In the genomic region with DNA sequence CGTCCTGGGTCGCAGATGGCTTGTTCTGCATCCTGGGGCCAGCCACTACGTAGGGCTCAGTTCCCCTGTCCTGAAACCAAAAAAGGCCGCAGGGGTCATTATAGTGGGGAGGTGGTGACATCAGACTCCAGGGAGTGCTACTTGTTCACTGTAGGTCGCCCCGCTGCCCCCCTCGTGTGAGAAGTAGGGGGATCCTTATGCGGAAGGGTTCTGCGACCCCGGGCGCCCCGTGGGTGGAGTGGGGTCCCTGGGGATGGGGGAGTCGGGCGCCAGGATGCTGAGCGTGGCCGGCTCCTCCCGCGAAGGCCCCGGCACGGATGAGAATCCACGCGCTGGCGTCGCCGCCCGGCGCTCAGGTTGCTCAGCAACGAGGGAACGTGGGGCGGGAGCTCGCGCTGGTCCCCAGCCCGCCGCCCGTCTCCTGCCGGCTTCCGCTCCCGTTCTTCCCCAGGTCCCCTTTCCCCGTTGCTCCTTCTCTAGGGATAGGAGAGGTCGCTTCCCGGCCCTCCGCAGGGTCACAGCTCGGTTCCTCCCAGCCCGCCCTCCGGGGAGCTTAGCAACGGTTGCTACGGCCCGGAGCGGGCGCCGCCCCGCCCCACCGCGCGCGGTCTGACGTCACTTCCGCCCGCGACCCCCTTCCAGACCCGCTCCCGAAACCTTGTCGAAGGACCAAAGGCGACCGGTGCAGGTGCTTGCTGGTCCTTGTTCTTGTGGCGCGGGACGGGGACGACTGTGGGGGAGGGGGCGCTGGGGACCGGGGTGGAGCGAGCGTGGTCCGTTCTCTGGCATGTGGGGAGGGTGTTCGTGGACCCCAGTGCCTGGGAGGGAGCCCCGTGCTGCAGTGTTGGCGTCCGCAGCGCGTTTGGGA, we compare ENCODE assay signal across 1 cellular context.
TF ChIP-seq lines count a peak whose summit lies in the region.

A gene with protein sequence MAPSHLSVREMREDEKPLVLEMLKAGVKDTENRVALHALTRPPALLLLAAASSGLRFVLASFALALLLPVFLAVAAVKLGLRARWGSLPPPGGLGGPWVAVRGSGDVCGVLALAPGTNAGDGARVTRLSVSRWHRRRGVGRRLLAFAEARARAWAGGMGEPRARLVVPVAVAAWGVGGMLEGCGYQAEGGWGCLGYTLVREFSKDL (plus strand): TSS at position 618 of the 868 bp plus-strand sequence. CDS start 521 bp downstream, outside the sequence.

TF ChIP-seq in K562, 482 proteins besides CTCF, POLR2A, EP300 and RAD21 (continued from another document and continues in another):
- TF ChIP-seq, protein P1, sequence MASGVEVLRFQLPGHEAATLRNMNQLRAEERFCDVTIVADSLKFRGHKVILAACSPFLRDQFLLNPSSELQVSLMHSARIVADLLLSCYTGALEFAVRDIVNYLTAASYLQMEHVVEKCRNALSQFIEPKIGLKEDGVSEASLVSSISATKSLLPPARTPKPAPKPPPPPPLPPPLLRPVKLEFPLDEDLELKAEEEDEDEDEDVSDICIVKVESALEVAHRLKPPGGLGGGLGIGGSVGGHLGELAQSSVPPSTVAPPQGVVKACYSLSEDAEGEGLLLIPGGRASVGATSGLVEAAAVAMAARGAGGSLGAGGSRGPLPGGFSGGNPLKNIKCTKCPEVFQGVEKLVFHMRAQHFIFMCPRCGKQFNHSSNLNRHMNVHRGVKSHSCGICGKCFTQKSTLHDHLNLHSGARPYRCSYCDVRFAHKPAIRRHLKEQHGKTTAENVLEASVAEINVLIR (CRISPR knock-in tag; IDR thresholded peaks at IDR 0.05), result peak; percentile 81
- TF ChIP-seq ZNF583 (CRISPR knock-in tag; IDR thresholded peaks at IDR 0.05) (no peak), ETV5 (CRISPR knock-in tag; IDR thresholded peaks at IDR 0.05; ENCODE audit: low read depth) (peak; percentile 69), NFYB (IDR thresholded peaks at IDR 0.05; ENCODE audit: extremely low read depth, insufficient read length) (no peak), HMGN3 (IDR thresholded peaks at IDR 0.05; ENCODE audit: borderline replicate concordance, extremely low read depth, insufficient read length, low read depth, low read length) (peak; percentile 49), CC2D1A (IDR thresholded peaks at IDR 0.05) (no peak), SMAD4 (CRISPR knock-in tag; conservative IDR thresholded peaks at IDR 0.05) (no peak), NCOR1 (IDR thresholded peaks at IDR 0.05) (no peak), POLR2B (IDR thresholded peaks at IDR 0.05; ENCODE audit: low read depth, partially characterized antibody) (peak; percentile 50), MXI1 (IDR thresholded peaks at IDR 0.05; ENCODE audit: low read depth, low read length) (peak; percentile 86), BRD9 (IDR thresholded peaks at IDR 0.05; ENCODE audit: low read depth, partially characterized antibody) (no peak), JUN (IDR thresholded peaks at IDR 0.05; ENCODE audit: borderline replicate concordance, low read depth, low read length) (peak; percentile 68; the same call in 1 of the 2 replicates), JUN (CRISPR knock-in tag; IDR thresholded peaks at IDR 0.05; ENCODE audit: borderline replicate concordance) (no peak), GABPB1 (CRISPR knock-in tag; IDR thresholded peaks at IDR 0.05) (peak; percentile 98), MAFG (tag; conservative IDR thresholded peaks at IDR 0.05) (no peak), TRIM24 (IDR thresholded peaks at IDR 0.05) (no peak), ZC3H4 (CRISPR knock-in tag; IDR thresholded peaks at IDR 0.05; ENCODE audit: borderline replicate concordance) (no peak), SRSF9 (IDR thresholded peaks at IDR 0.05; ENCODE audit: borderline replicate concordance, low read depth, low read length) (no peak), PHF8 (IDR thresholded peaks at IDR 0.05; ENCODE audit: borderline replicate concordance, low read length) (peak; percentile 47; the same call in 1 of the 2 replicates), ZNF699 (CRISPR knock-in tag; IDR thresholded peaks at IDR 0.05; ENCODE audit: insufficient replicate concordance) (no peak), JUNB (CRISPR knock-in tag; conservative IDR thresholded peaks at IDR 0.05) (no peak), TAF1 (IDR thresholded peaks at IDR 0.05; ENCODE audit: control insufficient read depth, extremely low read depth, insufficient read depth, low read length, severe bottlenecking) (peak; percentile 37), PCBP1 (IDR thresholded peaks at IDR 0.05; ENCODE audit: low read depth, low read length, poor library complexity, severe bottlenecking) (peak; percentile 42), EP400 (IDR thresholded peaks at IDR 0.05) (peak; percentile 48; the same call in 1 of the 2 replicates), KAT8 (IDR thresholded peaks at IDR 0.05; ENCODE audit: low read depth) (no peak), XRCC3 (IDR thresholded peaks at IDR 0.05) (no peak), ELF1 (tag; IDR thresholded peaks at IDR 0.05) (peak; percentile 45; the same call in 1 of the 2 replicates), SAP30 (IDR thresholded peaks at IDR 0.05; ENCODE audit: borderline replicate concordance, insufficient read depth, low read depth, low read length, poor library complexity, severe bottlenecking) (no peak), POU5F1 (IDR thresholded peaks at IDR 0.05; ENCODE audit: borderline replicate concordance, low read depth, low read length, partially characterized antibody) (no peak), MBD2 (IDR thresholded peaks at IDR 0.05; ENCODE audit: borderline replicate concordance, low read depth) (no peak)
- TF ChIP-seq, protein P2, sequence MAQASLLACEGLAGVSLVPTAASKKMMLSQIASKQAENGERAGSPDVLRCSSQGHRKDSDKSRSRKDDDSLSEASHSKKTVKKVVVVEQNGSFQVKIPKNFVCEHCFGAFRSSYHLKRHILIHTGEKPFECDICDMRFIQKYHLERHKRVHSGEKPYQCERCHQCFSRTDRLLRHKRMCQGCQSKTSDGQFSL (CRISPR knock-in tag; IDR thresholded peaks at IDR 0.05), result peak; percentile 35; the same call in 1 of the 2 replicates
- TF ChIP-seq, protein P2 (tag; IDR thresholded peaks at IDR 0.05), result no peak
- TF ChIP-seq, protein P3, sequence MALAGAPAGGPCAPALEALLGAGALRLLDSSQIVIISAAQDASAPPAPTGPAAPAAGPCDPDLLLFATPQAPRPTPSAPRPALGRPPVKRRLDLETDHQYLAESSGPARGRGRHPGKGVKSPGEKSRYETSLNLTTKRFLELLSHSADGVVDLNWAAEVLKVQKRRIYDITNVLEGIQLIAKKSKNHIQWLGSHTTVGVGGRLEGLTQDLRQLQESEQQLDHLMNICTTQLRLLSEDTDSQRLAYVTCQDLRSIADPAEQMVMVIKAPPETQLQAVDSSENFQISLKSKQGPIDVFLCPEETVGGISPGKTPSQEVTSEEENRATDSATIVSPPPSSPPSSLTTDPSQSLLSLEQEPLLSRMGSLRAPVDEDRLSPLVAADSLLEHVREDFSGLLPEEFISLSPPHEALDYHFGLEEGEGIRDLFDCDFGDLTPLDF (CRISPR knock-in tag; IDR thresholded peaks at IDR 0.05), result 0 out of 2 replicates have a peak, but pooled peaks have one; percentile 42
- TF ChIP-seq, protein P4, sequence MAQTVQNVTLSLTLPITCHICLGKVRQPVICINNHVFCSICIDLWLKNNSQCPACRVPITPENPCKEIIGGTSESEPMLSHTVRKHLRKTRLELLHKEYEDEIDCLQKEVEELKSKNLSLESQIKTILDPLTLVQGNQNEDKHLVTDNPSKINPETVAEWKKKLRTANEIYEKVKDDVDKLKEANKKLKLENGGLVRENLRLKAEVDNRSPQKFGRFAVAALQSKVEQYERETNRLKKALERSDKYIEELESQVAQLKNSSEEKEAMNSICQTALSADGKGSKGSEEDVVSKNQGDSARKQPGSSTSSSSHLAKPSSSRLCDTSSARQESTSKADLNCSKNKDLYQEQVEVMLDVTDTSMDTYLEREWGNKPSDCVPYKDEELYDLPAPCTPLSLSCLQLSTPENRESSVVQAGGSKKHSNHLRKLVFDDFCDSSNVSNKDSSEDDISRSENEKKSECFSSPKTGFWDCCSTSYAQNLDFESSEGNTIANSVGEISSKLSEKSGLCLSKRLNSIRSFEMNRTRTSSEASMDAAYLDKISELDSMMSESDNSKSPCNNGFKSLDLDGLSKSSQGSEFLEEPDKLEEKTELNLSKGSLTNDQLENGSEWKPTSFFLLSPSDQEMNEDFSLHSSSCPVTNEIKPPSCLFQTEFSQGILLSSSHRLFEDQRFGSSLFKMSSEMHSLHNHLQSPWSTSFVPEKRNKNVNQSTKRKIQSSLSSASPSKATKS (CRISPR knock-in tag; IDR thresholded peaks at IDR 0.05), result no peak
- TF ChIP-seq, protein P5, sequence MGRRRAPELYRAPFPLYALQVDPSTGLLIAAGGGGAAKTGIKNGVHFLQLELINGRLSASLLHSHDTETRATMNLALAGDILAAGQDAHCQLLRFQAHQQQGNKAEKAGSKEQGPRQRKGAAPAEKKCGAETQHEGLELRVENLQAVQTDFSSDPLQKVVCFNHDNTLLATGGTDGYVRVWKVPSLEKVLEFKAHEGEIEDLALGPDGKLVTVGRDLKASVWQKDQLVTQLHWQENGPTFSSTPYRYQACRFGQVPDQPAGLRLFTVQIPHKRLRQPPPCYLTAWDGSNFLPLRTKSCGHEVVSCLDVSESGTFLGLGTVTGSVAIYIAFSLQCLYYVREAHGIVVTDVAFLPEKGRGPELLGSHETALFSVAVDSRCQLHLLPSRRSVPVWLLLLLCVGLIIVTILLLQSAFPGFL (CRISPR knock-in tag; IDR thresholded peaks at IDR 0.05), result no peak
- TF ChIP-seq, protein P6, sequence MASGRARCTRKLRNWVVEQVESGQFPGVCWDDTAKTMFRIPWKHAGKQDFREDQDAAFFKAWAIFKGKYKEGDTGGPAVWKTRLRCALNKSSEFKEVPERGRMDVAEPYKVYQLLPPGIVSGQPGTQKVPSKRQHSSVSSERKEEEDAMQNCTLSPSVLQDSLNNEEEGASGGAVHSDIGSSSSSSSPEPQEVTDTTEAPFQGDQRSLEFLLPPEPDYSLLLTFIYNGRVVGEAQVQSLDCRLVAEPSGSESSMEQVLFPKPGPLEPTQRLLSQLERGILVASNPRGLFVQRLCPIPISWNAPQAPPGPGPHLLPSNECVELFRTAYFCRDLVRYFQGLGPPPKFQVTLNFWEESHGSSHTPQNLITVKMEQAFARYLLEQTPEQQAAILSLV (tag; IDR thresholded peaks at IDR 0.05), result no peak
- TF ChIP-seq, protein P7, sequence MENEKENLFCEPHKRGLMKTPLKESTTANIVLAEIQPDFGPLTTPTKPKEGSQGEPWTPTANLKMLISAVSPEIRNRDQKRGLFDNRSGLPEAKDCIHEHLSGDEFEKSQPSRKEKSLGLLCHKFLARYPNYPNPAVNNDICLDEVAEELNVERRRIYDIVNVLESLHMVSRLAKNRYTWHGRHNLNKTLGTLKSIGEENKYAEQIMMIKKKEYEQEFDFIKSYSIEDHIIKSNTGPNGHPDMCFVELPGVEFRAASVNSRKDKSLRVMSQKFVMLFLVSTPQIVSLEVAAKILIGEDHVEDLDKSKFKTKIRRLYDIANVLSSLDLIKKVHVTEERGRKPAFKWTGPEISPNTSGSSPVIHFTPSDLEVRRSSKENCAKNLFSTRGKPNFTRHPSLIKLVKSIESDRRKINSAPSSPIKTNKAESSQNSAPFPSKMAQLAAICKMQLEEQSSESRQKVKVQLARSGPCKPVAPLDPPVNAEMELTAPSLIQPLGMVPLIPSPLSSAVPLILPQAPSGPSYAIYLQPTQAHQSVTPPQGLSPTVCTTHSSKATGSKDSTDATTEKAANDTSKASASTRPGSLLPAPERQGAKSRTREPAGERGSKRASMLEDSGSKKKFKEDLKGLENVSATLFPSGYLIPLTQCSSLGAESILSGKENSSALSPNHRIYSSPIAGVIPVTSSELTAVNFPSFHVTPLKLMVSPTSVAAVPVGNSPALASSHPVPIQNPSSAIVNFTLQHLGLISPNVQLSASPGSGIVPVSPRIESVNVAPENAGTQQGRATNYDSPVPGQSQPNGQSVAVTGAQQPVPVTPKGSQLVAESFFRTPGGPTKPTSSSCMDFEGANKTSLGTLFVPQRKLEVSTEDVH (IDR thresholded peaks at IDR 0.05; ENCODE audit: low read depth, partially characterized antibody), result peak; percentile 40
- TF ChIP-seq, protein P8, sequence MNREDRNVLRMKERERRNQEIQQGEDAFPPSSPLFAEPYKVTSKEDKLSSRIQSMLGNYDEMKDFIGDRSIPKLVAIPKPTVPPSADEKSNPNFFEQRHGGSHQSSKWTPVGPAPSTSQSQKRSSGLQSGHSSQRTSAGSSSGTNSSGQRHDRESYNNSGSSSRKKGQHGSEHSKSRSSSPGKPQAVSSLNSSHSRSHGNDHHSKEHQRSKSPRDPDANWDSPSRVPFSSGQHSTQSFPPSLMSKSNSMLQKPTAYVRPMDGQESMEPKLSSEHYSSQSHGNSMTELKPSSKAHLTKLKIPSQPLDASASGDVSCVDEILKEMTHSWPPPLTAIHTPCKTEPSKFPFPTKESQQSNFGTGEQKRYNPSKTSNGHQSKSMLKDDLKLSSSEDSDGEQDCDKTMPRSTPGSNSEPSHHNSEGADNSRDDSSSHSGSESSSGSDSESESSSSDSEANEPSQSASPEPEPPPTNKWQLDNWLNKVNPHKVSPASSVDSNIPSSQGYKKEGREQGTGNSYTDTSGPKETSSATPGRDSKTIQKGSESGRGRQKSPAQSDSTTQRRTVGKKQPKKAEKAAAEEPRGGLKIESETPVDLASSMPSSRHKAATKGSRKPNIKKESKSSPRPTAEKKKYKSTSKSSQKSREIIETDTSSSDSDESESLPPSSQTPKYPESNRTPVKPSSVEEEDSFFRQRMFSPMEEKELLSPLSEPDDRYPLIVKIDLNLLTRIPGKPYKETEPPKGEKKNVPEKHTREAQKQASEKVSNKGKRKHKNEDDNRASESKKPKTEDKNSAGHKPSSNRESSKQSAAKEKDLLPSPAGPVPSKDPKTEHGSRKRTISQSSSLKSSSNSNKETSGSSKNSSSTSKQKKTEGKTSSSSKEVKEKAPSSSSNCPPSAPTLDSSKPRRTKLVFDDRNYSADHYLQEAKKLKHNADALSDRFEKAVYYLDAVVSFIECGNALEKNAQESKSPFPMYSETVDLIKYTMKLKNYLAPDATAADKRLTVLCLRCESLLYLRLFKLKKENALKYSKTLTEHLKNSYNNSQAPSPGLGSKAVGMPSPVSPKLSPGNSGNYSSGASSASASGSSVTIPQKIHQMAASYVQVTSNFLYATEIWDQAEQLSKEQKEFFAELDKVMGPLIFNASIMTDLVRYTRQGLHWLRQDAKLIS (CRISPR knock-in tag; IDR thresholded peaks at IDR 0.05), result 0 out of 2 replicates have a peak, but pooled peaks have one; percentile 20
- TF ChIP-seq, protein P9, sequence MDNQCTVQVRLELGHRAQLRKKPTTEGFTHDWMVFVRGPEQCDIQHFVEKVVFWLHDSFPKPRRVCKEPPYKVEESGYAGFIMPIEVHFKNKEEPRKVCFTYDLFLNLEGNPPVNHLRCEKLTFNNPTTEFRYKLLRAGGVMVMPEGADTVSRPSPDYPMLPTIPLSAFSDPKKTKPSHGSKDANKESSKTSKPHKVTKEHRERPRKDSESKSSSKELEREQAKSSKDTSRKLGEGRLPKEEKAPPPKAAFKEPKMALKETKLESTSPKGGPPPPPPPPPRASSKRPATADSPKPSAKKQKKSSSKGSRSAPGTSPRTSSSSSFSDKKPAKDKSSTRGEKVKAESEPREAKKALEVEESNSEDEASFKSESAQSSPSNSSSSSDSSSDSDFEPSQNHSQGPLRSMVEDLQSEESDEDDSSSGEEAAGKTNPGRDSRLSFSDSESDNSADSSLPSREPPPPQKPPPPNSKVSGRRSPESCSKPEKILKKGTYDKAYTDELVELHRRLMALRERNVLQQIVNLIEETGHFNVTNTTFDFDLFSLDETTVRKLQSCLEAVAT (IDR thresholded peaks at IDR 0.05), result no peak
